Comparison of ENCODE assay signal across 16 cellular contexts in genomic region chr1:24912359-24913273, GRCh38. TPM values are rescaled to one million over a fixed set of nuclear protein-coding genes. Genes with fewer than 3 reads are reported as not detected.
DNase-seq lines count a peak whose midpoint lies in the region; ATAC-seq and TF ChIP-seq lines count a peak whose summit lies in the region.
"Had no signal": no experiment of that assay in that cellular context is flagged by ENCODE, and none has a peak within 500 bp of the region (broad histone marks: within the 10 kb centered on the region; RNA-seq: fewer than 3 reads in every experiment).

No MANE protein-coding gene starts in this region.

- peak; percentile 13 for DNase-seq in activated naive CD4-positive, alpha-beta T cell treated with anti-CD3 and anti-CD28 coated beads for 36 hours
- DNase-seq in activated naive CD4-positive, alpha-beta T cell (lab: John Stamatoyannopoulos, UW), result no peak
- DNase-seq in activated T-cell treated with anti-CD3 and anti-CD28 coated beads, Interleukin-2, amount 50 U/mL, for 4 hours, result no peak
- no peak for DNase-seq in memory B cell (ENCODE audit: low spot score in 2 of 2)
- no peak for DNase-seq in vagina (ENCODE audit: extremely low spot score in 2 of 2)
- no peak for DNase-seq in HAP-1 (ENCODE audit: low spot score in 2 of 2)
- no peak for DNase-seq in retina
- no peak for DNase-seq in ovary
- DNase-seq: activated CD8-positive, alpha-beta memory T cell treated with anti-CD3 and anti-CD28 coated beads for 24 hours; AML-193; body of pancreas; effector CD8-positive, alpha-beta T cell; left colon; NCI-H2029 had no signal

- H3K4me1 Mint-ChIP-seq in activated naive CD4-positive, alpha-beta T cell treated with anti-CD3 and anti-CD28 coated beads for 36 hours (ENCODE audit: low read depth), result peaks cover 41% of the 10 kb centered on the region
- H3K4me1 Mint-ChIP-seq in activated T-cell treated with anti-CD3 and anti-CD28 coated beads, Interleukin-2, amount 50 U/mL, for 4 hours (ENCODE audit: low read depth), result peaks cover 82% of the 10 kb centered on the region
- H3K4me1 Mint-ChIP-seq in memory B cell, result peaks cover 19% of the 10 kb centered on the region

- WGBS in ovary, 3 donors, result 72 to 84% (median 79%) methylated on average over 13 of the region's 13 CpGs

- ATAC-seq in activated T-cell treated with anti-CD3 and anti-CD28 coated beads, Interleukin-2, amount 50 U/mL, for 4 hours, result no peak
- ATAC-seq in memory B cell (ENCODE audit: low read depth), result no peak
- ATAC-seq: body of pancreas, left colon had no signal

- H3K4me3 ChIP-seq in vagina (no peak overlapping the region), HAP-1 (no peak overlapping the region), ovary (no peak overlapping the region)
- H3K4me3 ChIP-seq: body of pancreas had no signal

- no peaks in the 10 kb centered on the region for H3K27me3 Mint-ChIP-seq in activated naive CD4-positive, alpha-beta T cell treated with anti-CD3 and anti-CD28 coated beads for 36 hours (ENCODE audit: low read depth)
- no peaks in the 10 kb centered on the region for H3K27me3 Mint-ChIP-seq in activated T-cell treated with anti-CD3 and anti-CD28 coated beads, Interleukin-2, amount 50 U/mL, for 4 hours (ENCODE audit: low read depth)
- no peaks in the 10 kb centered on the region for H3K27me3 Mint-ChIP-seq in memory B cell

- H3K36me3 ChIP-seq in vagina, result no peaks in the 10 kb centered on the region
- H3K36me3 ChIP-seq in HAP-1 (replicated peaks), result peaks cover 8% of the 10 kb centered on the region
- H3K36me3 ChIP-seq in ovary, result no peaks in the 10 kb centered on the region

- H3K27me3 ChIP-seq in vagina, result no peaks in the 10 kb centered on the region
- H3K27me3 ChIP-seq in HAP-1 (ENCODE audit: low read depth), result no peaks in the 10 kb centered on the region
- H3K27me3 ChIP-seq in ovary, result no peaks in the 10 kb centered on the region
- H3K27me3 ChIP-seq: body of pancreas had no signal

- H3K4me1 ChIP-seq in vagina, result no peaks in the 10 kb centered on the region
- H3K4me1 ChIP-seq in HAP-1, result no peaks in the 10 kb centered on the region
- H3K4me1 ChIP-seq in ovary (ENCODE audit: insufficient read depth), result no peaks in the 10 kb centered on the region
- H3K4me1 ChIP-seq: body of pancreas had no signal

- H3K9me3 ChIP-seq in vagina (no peaks in the 10 kb centered on the region), HAP-1 (no peaks in the 10 kb centered on the region), ovary (no peaks in the 10 kb centered on the region)
- H3K9me3 ChIP-seq: body of pancreas had no signal

- intact Hi-C loops in activated naive CD4-positive, alpha-beta T cell treated with anti-CD3 and anti-CD28 coated beads for 36 hours (cut with micrococcal nuclease), result no loop called here
- intact Hi-C loops in vagina (cut with DNase I) (no loop called here), ovary (cut with DNase I) (no loop called here)

- TF ChIP-seq CTCF in vagina (IDR thresholded peaks at IDR 0.05), result no peak
- no peak for TF ChIP-seq CTCF in ovary (IDR thresholded peaks at IDR 0.05)

- in situ Hi-C loops in HAP-1 (cut with MboI; ENCODE audit: low sequenced_read_pairs), result no loop called here

- TF ChIP-seq POLR2A in vagina (IDR thresholded peaks at IDR 0.05), result no peak
- no peak for TF ChIP-seq POLR2A in ovary (IDR thresholded peaks at IDR 0.05)

- no peaks in the 10 kb centered on the region for H3K9me3 Mint-ChIP-seq in activated naive CD4-positive, alpha-beta T cell treated with anti-CD3 and anti-CD28 coated beads for 36 hours
- H3K9me3 Mint-ChIP-seq in activated T-cell treated with anti-CD3 and anti-CD28 coated beads, Interleukin-2, amount 50 U/mL, for 4 hours, result no peaks in the 10 kb centered on the region
- no peaks in the 10 kb centered on the region for H3K9me3 Mint-ChIP-seq in memory B cell

- H3K27ac ChIP-seq in vagina (peak overlapping the region; percentile 29), ovary (no peak overlapping the region)
- H3K27ac ChIP-seq: body of pancreas had no signal

- H3K27ac Mint-ChIP-seq in activated naive CD4-positive, alpha-beta T cell treated with anti-CD3 and anti-CD28 coated beads for 36 hours, result peak overlapping the region; percentile 85
- peak overlapping the region; percentile 68 for H3K27ac Mint-ChIP-seq in memory B cell

- no peak overlapping the region for H3K4me3 Mint-ChIP-seq in activated naive CD4-positive, alpha-beta T cell treated with anti-CD3 and anti-CD28 coated beads for 36 hours
- peak overlapping the region; percentile 5 for H3K4me3 Mint-ChIP-seq in activated T-cell treated with anti-CD3 and anti-CD28 coated beads, Interleukin-2, amount 50 U/mL, for 4 hours
- H3K4me3 Mint-ChIP-seq in memory B cell, result no peak overlapping the region

- CTCF ChIA-PET in activated naive CD4-positive, alpha-beta T cell treated with anti-CD3 and anti-CD28 coated beads for 36 hours (lab: Charles Lee), result interaction anchor here (0.9 to 3.2 kb wide), 5 partner anchors 18 to 186 kb away, joined by 3 to 10 read pairs (median 3); partner anchors contain the start of gene RUNX3

- peaks cover 53% of the 10 kb centered on the region for H3K36me3 Mint-ChIP-seq in activated naive CD4-positive, alpha-beta T cell treated with anti-CD3 and anti-CD28 coated beads for 36 hours (ENCODE audit: low read depth)
- peaks cover 45% of the 10 kb centered on the region for H3K36me3 Mint-ChIP-seq in activated T-cell treated with anti-CD3 and anti-CD28 coated beads, Interleukin-2, amount 50 U/mL, for 4 hours (ENCODE audit: insufficient read depth)
- peaks cover 29% of the 10 kb centered on the region for H3K36me3 Mint-ChIP-seq in memory B cell

- no peak for TF ChIP-seq EP300 in ovary (IDR thresholded peaks at IDR 0.05)

RNA-seq across cellular contexts. Expression of gene RUNX3, which starts 17.5 kb away (rescaled TPM):
- total RNA-seq in activated naive CD4-positive, alpha-beta T cell treated with anti-CD3 and anti-CD28 coated beads for 36 hours, result 10 to 100 TPM; 72.3 to 83.8 TPM
- total RNA-seq in activated T-cell treated with anti-CD3 and anti-CD28 coated beads, Interleukin-2, amount 50 U/mL, for 4 hours, result 100 to 1,000 TPM; 236 to 264 (median 258) TPM
- total RNA-seq in vagina (4.2 TPM), ovary (1 to 10 TPM in 1 of 7 donors, under 1 TPM in 6; 0.23 to 1.3 (median 0.83) TPM)
- polyA plus RNA-seq in ovary, result 1 to 10 TPM in 1 of 2 donors, under 1 TPM in 1; 0.30 to 1.9 TPM
- total RNA-seq: LHCN-M2, osteocyte had no signal

Comparison
In these comparisons a context has a peak if more than half of its experiments do, and no peak if none do; other contexts are left out.
1. RNA of gene RUNX3, which starts 17.5 kb away (total RNA-seq): 236 to 264 TPM in activated T-cell treated with anti-CD3 and anti-CD28 coated beads, Interleukin-2, amount 50 U/mL, for 4 hours and 72.3 to 83.8 TPM in activated naive CD4-positive, alpha-beta T cell treated with anti-CD3 and anti-CD28 coated beads for 36 hours; 4.2 TPM in vagina (single experiment) and 0.23 to 1.3 TPM in ovary; every median in the first group is over 10 times any median in the second.